Comparison of ENCODE assay signal across 8 cellular contexts in the genomic region with DNA sequence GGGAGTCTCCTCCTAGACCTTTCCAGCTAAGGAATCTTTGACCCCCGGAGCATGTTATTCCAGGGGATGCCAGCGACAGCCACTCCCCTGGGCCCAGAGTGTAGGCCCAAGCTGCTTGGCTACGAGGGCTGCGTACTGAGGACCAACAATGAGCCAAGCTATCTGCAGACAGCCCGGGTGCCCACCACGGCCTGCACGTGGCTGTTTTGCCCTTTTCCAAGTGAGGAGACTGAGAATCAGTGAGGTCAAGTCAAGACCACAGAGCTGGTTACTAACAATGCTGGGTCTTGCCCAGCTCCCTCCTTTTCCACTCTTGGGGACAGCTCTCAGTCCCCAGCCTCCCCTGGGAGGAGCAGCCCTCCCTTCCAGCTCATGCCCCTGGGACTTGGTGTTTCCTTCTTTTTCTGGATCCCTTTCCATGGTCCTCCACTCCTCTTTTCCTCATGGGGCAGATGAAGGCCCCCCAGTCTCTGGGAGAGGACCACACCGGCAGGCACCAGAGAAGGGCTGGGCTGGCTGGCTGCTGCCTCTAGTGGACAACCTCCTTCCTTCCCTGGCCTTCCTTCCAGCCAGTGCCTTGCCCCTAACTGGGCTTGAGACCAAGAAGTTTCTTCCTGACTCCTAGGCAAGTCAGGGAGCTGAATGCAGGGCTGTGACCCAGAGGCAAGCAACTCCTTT. TPM values are rescaled to one million over a fixed set of nuclear protein-coding genes. Genes with fewer than 3 reads are reported as not detected.
DNase-seq lines count a peak whose midpoint lies in the region; ATAC-seq, FAIRE-seq and TF ChIP-seq lines count a peak whose summit lies in the region.

No MANE protein-coding gene starts in this region.

- ATAC-seq in A549, result peak; percentile 73 to 83
- ATAC-seq in GM19351 (IDR thresholded peaks at IDR 0.05; ENCODE audit: unreplicated experiment), result no peak

- peak overlapping the region; percentile 96 for H3K27ac ChIP-seq in A549
- peak overlapping the region; percentile 94 for H3K27ac ChIP-seq in duodenal mucosa (ENCODE audit: low read depth, low read length)

- H3K4me3 ChIP-seq in A549 (peak overlapping the region; percentile 90), HFF-Myc (replicated peaks; ENCODE audit: low read depth, low read length) (peak overlapping the region; percentile 44), duodenal mucosa (ENCODE audit: low read depth in 1 of 2, low read length in 2 of 2) (peak overlapping the region; percentile 67 to 81)

- POLR2A ChIA-PET in A549 (lab: Yijun Ruan, JAX), result interaction anchor here (1.6 to 3.6 kb wide), 2 partner anchors 10 to 13 kb away, joined by 3 to 56 read pairs; no protein-coding TSS in a partner anchor

- no peak for FAIRE-seq in A549 (lab: Jason Lieb, UNC)

- H3K4me1 ChIP-seq in A549, result peaks cover 17% of the 10 kb centered on the region
- peaks cover 24% of the 10 kb centered on the region in 2 donors for H3K4me1 ChIP-seq in duodenal mucosa (ENCODE audit: control insufficient read depth in 1 of 2, insufficient read depth in 2 of 2, low read length in 2 of 2)

- peak overlapping the region; percentile 78 to 94 for H3K9ac ChIP-seq in duodenal mucosa (ENCODE audit: low read depth in 1 of 2, low read length in 2 of 2)

- DNase-seq in A549 (ENCODE audit: low read depth in 1 of 2, low spot score in 1 of 2), result peak; percentile 73 to 83
- peak; percentile 35 for DNase-seq in HFF-Myc (ENCODE audit: extremely low read depth, low read depth)
- peak; percentile 55 for DNase-seq in medulla oblongata (ENCODE audit: extremely low spot score)
- DNase-seq in NOMO-1 treated with DMSO at 0.1 percent for 48 hours (lab: John Stamatoyannopoulos, UW; ENCODE audit: unreplicated experiment), result no peak
- no peak for DNase-seq in NCI-H1694 treated with DMSO at 0.1 percent for 48 hours (lab: John Stamatoyannopoulos, UW)
- no peak for DNase-seq in activated CD4-positive, alpha-beta T cell treated with anti-CD3 and anti-CD28 coated beads for 4 hours

- CTCF ChIA-PET in A549 (lab: Yijun Ruan, JAX), result interaction anchor here (0.7 to 3.9 kb wide), 17 partner anchors 9 to 62 kb away, joined by 3 to 39 read pairs (median 7); no protein-coding TSS in a partner anchor

- no peaks in the 10 kb centered on the region for H3K36me3 ChIP-seq in duodenal mucosa (ENCODE audit: control insufficient read depth in 1 of 2, insufficient read depth in 2 of 2, low read length in 2 of 2)

- TF ChIP-seq RAD21 in A549 (conservative IDR thresholded peaks at IDR 0.05 in 1 of 2, IDR thresholded peaks at IDR 0.05 in 1 of 2), result peak; percentile 58 to 64

- peak overlapping the region; percentile 94 for H3K4me2 ChIP-seq in A549

- no peak for TF ChIP-seq POLR2A in A549 (IDR thresholded peaks at IDR 0.05; ENCODE audit: low read length)

- peaks cover 5 to 6% of the 10 kb centered on the region in 2 donors for H3K27me3 ChIP-seq in duodenal mucosa (ENCODE audit: control insufficient read depth in 1 of 2, insufficient read depth in 2 of 2, low read length in 2 of 2)

- TF ChIP-seq CTCF in A549 (IDR thresholded peaks at IDR 0.05) (peak; percentile 65), HFF-Myc (IDR thresholded peaks at IDR 0.05; ENCODE audit: low read depth, low read length, missing control alignments) (peak; percentile 73)

- no peak for TF ChIP-seq EP300 in A549 (IDR thresholded peaks at IDR 0.05)

- WGBS in A549 (ENCODE audit: missing lambda C conversion rate), result 0% methylated on average over 8 of the region's 8 CpGs

- H3K9me3 ChIP-seq in A549 (peaks cover 6% of the 10 kb centered on the region; the same call in 2 of the 3 replicates), duodenal mucosa (ENCODE audit: control insufficient read depth in 1 of 2, low read length in 2 of 2) (no peaks in the 10 kb centered on the region)

TF ChIP-seq in A549, 52 proteins besides CTCF, POLR2A, EP300 and RAD21 (continues in another document):
- TF ChIP-seq RCOR1 (IDR thresholded peaks at IDR 0.05; ENCODE audit: low read depth, low read length) (no peak), HES2 (IDR thresholded peaks at IDR 0.05) (no peak), FOXS1 (CRISPR knock-in tag; IDR thresholded peaks at IDR 0.05) (no peak), ELK1 (IDR thresholded peaks at IDR 0.05; ENCODE audit: low read depth, low read length) (no peak), USF2 (IDR thresholded peaks at IDR 0.05) (no peak), E2F6 (IDR thresholded peaks at IDR 0.05; ENCODE audit: borderline replicate concordance, low read depth) (peak; percentile 80; the same call in 1 of the 2 replicates), EHMT2 (IDR thresholded peaks at IDR 0.05; ENCODE audit: low read depth) (no peak), KDM1A (IDR thresholded peaks at IDR 0.05; ENCODE audit: low read depth) (no peak), TP53 (CRISPR knock-in tag; IDR thresholded peaks at IDR 0.05) (no peak), CBX8 (IDR thresholded peaks at IDR 0.05) (no peak), CHD2 (IDR thresholded peaks at IDR 0.05; ENCODE audit: low read length, partially characterized antibody) (no peak), EHF (CRISPR knock-in tag; IDR thresholded peaks at IDR 0.05) (no peak), RARB (CRISPR knock-in tag; IDR thresholded peaks at IDR 0.05) (no peak), CHD4 (IDR thresholded peaks at IDR 0.05; ENCODE audit: borderline replicate concordance) (no peak), SMC3 (IDR thresholded peaks at IDR 0.05) (peak; percentile 38; the same call in 1 of the 3 replicates), MAZ (IDR thresholded peaks at IDR 0.05; ENCODE audit: borderline replicate concordance, low read depth, low read length) (no peak), CEBPB (IDR thresholded peaks at IDR 0.05) (no peak), KDM5A (IDR thresholded peaks at IDR 0.05) (no peak), ESRRA (IDR thresholded peaks at IDR 0.05; ENCODE audit: borderline replicate concordance, low read length) (no peak), HOXB13 (CRISPR knock-in tag; IDR thresholded peaks at IDR 0.05; ENCODE audit: low read depth) (no peak), HOXB5 (CRISPR knock-in tag; IDR thresholded peaks at IDR 0.05) (no peak), JUN (IDR thresholded peaks at IDR 0.05) (0 out of 5 replicates have a peak, but pooled peaks of 1 of the 2 experiments have one; percentile 41), FOSB (CRISPR knock-in tag; IDR thresholded peaks at IDR 0.05) (no peak), ZSCAN20 (CRISPR knock-in tag; IDR thresholded peaks at IDR 0.05) (no peak), NFE2L2 (conservative IDR thresholded peaks at IDR 0.05; ENCODE audit: low read length) (0 out of 2 replicates have a peak, but pooled peaks have one; percentile 7), PHF8 (IDR thresholded peaks at IDR 0.05; ENCODE audit: borderline replicate concordance, low read depth) (no peak), RNF2 (IDR thresholded peaks at IDR 0.05; ENCODE audit: borderline replicate concordance, low read depth) (no peak), POLR2AphosphoS2 (conservative IDR thresholded peaks at IDR 0.05; ENCODE audit: low read length) (no peak)
- TF ChIP-seq, protein P1, sequence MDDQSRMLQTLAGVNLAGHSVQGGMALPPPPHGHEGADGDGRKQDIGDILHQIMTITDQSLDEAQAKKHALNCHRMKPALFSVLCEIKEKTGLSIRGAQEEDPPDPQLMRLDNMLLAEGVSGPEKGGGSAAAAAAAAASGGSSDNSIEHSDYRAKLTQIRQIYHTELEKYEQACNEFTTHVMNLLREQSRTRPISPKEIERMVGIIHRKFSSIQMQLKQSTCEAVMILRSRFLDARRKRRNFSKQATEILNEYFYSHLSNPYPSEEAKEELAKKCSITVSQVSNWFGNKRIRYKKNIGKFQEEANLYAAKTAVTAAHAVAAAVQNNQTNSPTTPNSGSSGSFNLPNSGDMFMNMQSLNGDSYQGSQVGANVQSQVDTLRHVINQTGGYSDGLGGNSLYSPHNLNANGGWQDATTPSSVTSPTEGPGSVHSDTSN (IDR thresholded peaks at IDR 0.05), result no peak
- TF ChIP-seq, protein P2, sequence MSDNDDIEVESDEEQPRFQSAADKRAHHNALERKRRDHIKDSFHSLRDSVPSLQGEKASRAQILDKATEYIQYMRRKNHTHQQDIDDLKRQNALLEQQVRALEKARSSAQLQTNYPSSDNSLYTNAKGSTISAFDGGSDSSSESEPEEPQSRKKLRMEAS (IDR thresholded peaks at IDR 0.05), result peak; percentile 64

RNA-seq across cellular contexts. Expression of gene MALL, which starts 0.6 kb away (rescaled TPM):
- polyA plus RNA-seq in A549 (2011; rRNA removed) (77.8 and 104 TPM in 2 replicates), A549 (2017; fragmentation: RNase III; extraction: RNeasy Plus Mini Kit Qiagen cat#74134 plus additional on column Dnase treatment) (115 to 123 TPM (median 123 TPM) in 3 replicates)
- 102 and 121 TPM in 2 replicates for polyA plus RNA-seq in A549 (2012; cell fraction: cytosol; rRNA removed)
- 43.3 and 60.5 TPM in 2 replicates for polyA plus RNA-seq in A549 (2012; cell fraction: nucleus; rRNA removed)
- 61.2 and 72.1 TPM in 2 replicates for polyA minus RNA-seq in A549 (2011; rRNA and poly(A)+ RNA removed)

Comparison
In these comparisons a context has a peak if more than half of its experiments do, and no peak if none do; other contexts are left out.
1. DNase-seq: peak in A549 (2 of 2), HFF-Myc (single experiment) and medulla oblongata (single experiment); none in NOMO-1 treated with DMSO at 0.1 percent for 48 hours (single experiment), NCI-H1694 treated with DMSO at 0.1 percent for 48 hours (single experiment) and activated CD4-positive, alpha-beta T cell treated with anti-CD3 and anti-CD28 coated beads for 4 hours (0 of 2).
2. Peak in every context shown above with its lines, with median percentiles within 50 percentile points of each other: H3K4me3 ChIP-seq.